In the genomic region with DNA sequence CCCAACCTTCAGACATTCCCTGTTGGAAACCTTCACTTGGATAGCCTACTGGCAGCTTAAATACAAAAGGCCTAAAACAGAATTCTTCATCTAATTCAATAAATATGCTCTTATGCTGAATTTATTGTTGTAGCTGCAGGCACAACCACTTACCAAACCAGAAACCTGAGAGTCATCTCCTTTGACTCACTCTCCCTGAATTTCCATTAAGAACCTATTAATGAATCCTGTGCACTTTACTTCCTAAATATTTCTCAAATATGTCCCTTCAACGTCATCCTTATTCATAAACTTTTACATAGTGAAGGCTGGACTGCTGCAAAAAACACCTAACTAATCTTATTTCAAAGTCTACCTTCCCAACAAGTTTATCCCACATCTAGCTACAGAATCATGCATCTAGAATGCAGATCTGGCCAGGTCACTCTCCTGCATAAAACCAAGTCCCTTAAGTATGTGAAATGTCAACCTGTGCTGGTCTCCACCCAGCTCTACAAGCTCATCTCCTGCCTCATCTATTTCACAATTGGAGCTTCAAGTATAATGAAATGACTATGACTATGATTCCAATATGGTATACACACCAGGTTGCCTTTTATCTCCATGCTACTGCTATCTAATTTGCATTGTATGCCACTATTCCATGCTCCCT, we compare ENCODE assay signal across 19 cellular contexts.
DNase-seq lines count a peak whose midpoint lies in the region; TF ChIP-seq lines count a peak whose summit lies in the region.
"Had no signal": no experiment of that assay in that cellular context is flagged by ENCODE, and none has a peak within 500 bp of the region (broad histone marks: within the 10 kb centered on the region; RNA-seq: fewer than 3 reads in every experiment).

No MANE protein-coding gene starts in this region.

- H4K20me1 ChIP-seq in mammary epithelial cell (ENCODE audit: insufficient read depth, low read length): no peaks in the 10 kb centered on the region
- no peaks in the 10 kb centered on the region for H4K20me1 ChIP-seq in SK-N-SH (ENCODE audit: insufficient read depth)
- H4K20me1 ChIP-seq: BLaER1 had no signal

- H2AFZ ChIP-seq in mammary epithelial cell (ENCODE audit: low read depth, low read length) (no peak overlapping the region), SK-N-SH (ENCODE audit: low read depth) (no peak overlapping the region)
- H2AFZ ChIP-seq: GM23338 had no signal

- no peaks in the 10 kb centered on the region; the same call in 1 of the 2 replicates for H3K9me2 ChIP-seq in SK-N-SH

- no peak overlapping the region for H3K4me2 ChIP-seq in mammary epithelial cell (ENCODE audit: insufficient read depth, low read depth, low read length)
- no peak overlapping the region for H3K4me2 ChIP-seq in SK-N-SH
- H3K4me2 ChIP-seq: A549, BLaER1, GM23338 had no signal

- H3K4me1 ChIP-seq in mammary epithelial cell (ENCODE audit: insufficient read depth, low read length): no peaks in the 10 kb centered on the region
- no peaks in the 10 kb centered on the region for H3K4me1 ChIP-seq in breast epithelium
- H3K4me1 ChIP-seq in SK-N-SH (ENCODE audit: control insufficient read depth in 1 of 2, insufficient read depth in 2 of 2, low read depth in 1 of 2, low read length in 1 of 2): no peaks in the 10 kb centered on the region
- H3K4me1 ChIP-seq: A549, BLaER1 had no signal

- DNase-seq in mammary epithelial cell (peak; percentile 44), breast epithelium (ENCODE audit: low spot score in 2 of 2) (no peak), SK-N-SH (no peak), epithelial cell of esophagus (ENCODE audit: low read depth) (peak; percentile 52), EL (no peak), NCI-H2029 treated with DMSO at 0.1 percent for 48 hours (lab: John Stamatoyannopoulos, UW) (no peak), type B pancreatic cell (ENCODE audit: extremely low spot score, unreplicated experiment) (no peak)
- DNase-seq: AML-193; CD4-positive, alpha-beta memory T cell; DMS153; DMS79; HCEC 1CT had no signal

- H3K9me3 ChIP-seq in mammary epithelial cell (replicated peaks; ENCODE audit: insufficient read depth, low read length) (no peaks in the 10 kb centered on the region), breast epithelium (no peaks in the 10 kb centered on the region), SK-N-SH (no peaks in the 10 kb centered on the region)
- H3K9me3 ChIP-seq: A549, BLaER1 had no signal

- H3K27me3 ChIP-seq in mammary epithelial cell (ENCODE audit: insufficient read depth, low read length) (no peaks in the 10 kb centered on the region), breast epithelium (no peaks in the 10 kb centered on the region), SK-N-SH (ENCODE audit: insufficient read depth) (no peaks in the 10 kb centered on the region)
- H3K27me3 ChIP-seq: BLaER1 had no signal

- H3K27ac ChIP-seq in mammary epithelial cell (ENCODE audit: insufficient read depth, low read depth, low read length) (no peak overlapping the region), breast epithelium (no peak overlapping the region), SK-N-SH (ENCODE audit: low read depth in 2 of 2, low read length in 1 of 2) (no peak overlapping the region; a peak in 1 of 4 replicates)
- H3K27ac ChIP-seq: 22Rv1, A549, BLaER1, HL-60 had no signal

- H3K4me3 ChIP-seq in mammary epithelial cell (replicated peaks in 1 of 3; ENCODE audit: insufficient read depth in 1 of 3, low read depth in 2 of 3, low read length in 3 of 3): no peak overlapping the region
- H3K4me3 ChIP-seq in breast epithelium: no peak overlapping the region
- H3K4me3 ChIP-seq in SK-N-SH (ENCODE audit: low read depth in 2 of 2, low read length in 1 of 2): no peak overlapping the region
- H3K4me3 ChIP-seq in epithelial cell of esophagus (ENCODE audit: low read length): no peak overlapping the region
- H3K4me3 ChIP-seq: A549, BLaER1, GM12878, GM23338 had no signal

- intact Hi-C loops in mammary epithelial cell (cut with micrococcal nuclease) (loop anchor here (10.0 kb wide), 3 partner anchors 169 to 729 kb away; a partner anchor contains a TSS), breast epithelium (cut with DNase I; ENCODE audit: low total_unique reads) (no loop called here)

- H3K4me1 Mint-ChIP-seq in type B pancreatic cell (ENCODE audit: unreplicated experiment): no peaks in the 10 kb centered on the region
- H3K4me1 Mint-ChIP-seq: CD14-positive monocyte; CD4-positive, alpha-beta memory T cell had no signal

- in situ Hi-C loops in mammary epithelial cell (cut with MboI; ENCODE audit: low sequenced_read_pairs in 2 of 2): no loop called here

- no peak for TF ChIP-seq RAD21 in SK-N-SH (IDR thresholded peaks at IDR 0.05; ENCODE audit: low read length)

- H3K36me3 Mint-ChIP-seq in type B pancreatic cell: no peaks in the 10 kb centered on the region
- H3K36me3 Mint-ChIP-seq: CD14-positive monocyte; CD4-positive, alpha-beta memory T cell had no signal

- H3F3A ChIP-seq in SK-N-SH (replicated peaks; ENCODE audit: insufficient read depth): peaks cover 8% of the 10 kb centered on the region

- 91% methylated on average over 1 of the region's 1 CpG for WGBS in mammary epithelial cell (ENCODE audit: low coverage, missing lambda C conversion rate)
- WGBS in SK-N-SH (ENCODE audit: low lambda C conversion rate): 13% methylated on average over 1 of the region's 1 CpG

- H3K79me2 ChIP-seq in mammary epithelial cell (ENCODE audit: insufficient read depth, low read length) (no peaks in the 10 kb centered on the region), SK-N-SH (ENCODE audit: insufficient read depth) (no peaks in the 10 kb centered on the region)

- no peak for TF ChIP-seq POLR2A in breast epithelium (IDR thresholded peaks at IDR 0.05)

- peaks cover 3% of the 10 kb centered on the region for H3K27me3 Mint-ChIP-seq in type B pancreatic cell
- H3K27me3 Mint-ChIP-seq: CD4-positive, alpha-beta memory T cell had no signal

- H3K27ac Mint-ChIP-seq in type B pancreatic cell: no peak overlapping the region
- H3K27ac Mint-ChIP-seq: CD14-positive monocyte; CD4-positive, alpha-beta memory T cell; GM23338 had no signal

- H3K36me3 ChIP-seq in mammary epithelial cell (ENCODE audit: insufficient read depth, low read length) (no peaks in the 10 kb centered on the region), breast epithelium (no peaks in the 10 kb centered on the region), SK-N-SH (replicated peaks in 1 of 2; ENCODE audit: control insufficient read depth in 1 of 2, insufficient read depth in 2 of 2, low read length in 1 of 2) (no peaks in the 10 kb centered on the region)
- H3K36me3 ChIP-seq: BLaER1 had no signal

- no peaks in the 10 kb centered on the region for H3K9me3 Mint-ChIP-seq in type B pancreatic cell
- H3K9me3 Mint-ChIP-seq: CD14-positive monocyte; CD4-positive, alpha-beta memory T cell; GM23338 had no signal

- no TSS peak for BruUV-seq in mammary epithelial cell (replicated peaks; lab: Mats Ljungman, UMichigan)

- CTCF ChIA-PET in mammary epithelial cell (lab: Charles Lee; ENCODE audit: low non-redundant PET): no interaction called here
- CTCF ChIA-PET in SK-N-SH (lab: Yijun Ruan, JAX): no interaction called here

- TF ChIP-seq CTCF in mammary epithelial cell (conservative IDR thresholded peaks at IDR 0.05 in 1 of 2, IDR thresholded peaks at IDR 0.05 in 1 of 2; ENCODE audit: extremely low read depth in 1 of 2, insufficient read depth in 1 of 2, low read depth in 1 of 2, low read length in 2 of 2) (no peak), breast epithelium (IDR thresholded peaks at IDR 0.05) (no peak), SK-N-SH (IDR thresholded peaks at IDR 0.05) (no peak), epithelial cell of esophagus (IDR thresholded peaks at IDR 0.05; ENCODE audit: insufficient read depth, low read depth, low read length, missing control alignments) (no peak), type B pancreatic cell (conservative IDR thresholded peaks at IDR 0.05) (no peak)

- TF ChIP-seq EP300 in SK-N-SH (IDR thresholded peaks at IDR 0.05; ENCODE audit: borderline replicate concordance in 1 of 2, low read depth in 1 of 2, low read length in 1 of 2): no peak

- H3K4me3 Mint-ChIP-seq in type B pancreatic cell: no peak overlapping the region
- H3K4me3 Mint-ChIP-seq: CD14-positive monocyte; CD4-positive, alpha-beta memory T cell; GM23338 had no signal

- dilution Hi-C loops in mammary epithelial cell (cut with HindIII; ENCODE audit: low sequenced_read_pairs): no loop called here

- POLR2A ChIA-PET in SK-N-SH (lab: Yijun Ruan, JAX): no interaction called here

- H3K9ac ChIP-seq in mammary epithelial cell (ENCODE audit: insufficient read depth, low read length): no peak overlapping the region
- H3K9ac ChIP-seq in SK-N-SH: no peak overlapping the region
- H3K9ac ChIP-seq: BLaER1 had no signal

TF ChIP-seq in SK-N-SH, 30 proteins besides CTCF, POLR2A, EP300 and RAD21:
- TF ChIP-seq TCF12 (IDR thresholded peaks at IDR 0.05) (0 out of 2 replicates have a peak, but pooled peaks have one; percentile 19), FOSL2 (IDR thresholded peaks at IDR 0.05; ENCODE audit: borderline replicate concordance, low read depth) (peak; percentile 19; the same call in 1 of the 2 replicates), TAF1 (IDR thresholded peaks at IDR 0.05; ENCODE audit: borderline replicate concordance, low read depth, low read length) (no peak)

Comparison
In these comparisons a context has a peak if more than half of its experiments do, and no peak if none do; other contexts are left out.
1. DNase-seq: peak in mammary epithelial cell (single experiment) and epithelial cell of esophagus (single experiment); none in breast epithelium (0 of 2), SK-N-SH (single experiment), EL (single experiment), NCI-H2029 treated with DMSO at 0.1 percent for 48 hours (single experiment) and type B pancreatic cell (single experiment).